1 cellular context compared by ENCODE assay signal in the genomic region with DNA sequence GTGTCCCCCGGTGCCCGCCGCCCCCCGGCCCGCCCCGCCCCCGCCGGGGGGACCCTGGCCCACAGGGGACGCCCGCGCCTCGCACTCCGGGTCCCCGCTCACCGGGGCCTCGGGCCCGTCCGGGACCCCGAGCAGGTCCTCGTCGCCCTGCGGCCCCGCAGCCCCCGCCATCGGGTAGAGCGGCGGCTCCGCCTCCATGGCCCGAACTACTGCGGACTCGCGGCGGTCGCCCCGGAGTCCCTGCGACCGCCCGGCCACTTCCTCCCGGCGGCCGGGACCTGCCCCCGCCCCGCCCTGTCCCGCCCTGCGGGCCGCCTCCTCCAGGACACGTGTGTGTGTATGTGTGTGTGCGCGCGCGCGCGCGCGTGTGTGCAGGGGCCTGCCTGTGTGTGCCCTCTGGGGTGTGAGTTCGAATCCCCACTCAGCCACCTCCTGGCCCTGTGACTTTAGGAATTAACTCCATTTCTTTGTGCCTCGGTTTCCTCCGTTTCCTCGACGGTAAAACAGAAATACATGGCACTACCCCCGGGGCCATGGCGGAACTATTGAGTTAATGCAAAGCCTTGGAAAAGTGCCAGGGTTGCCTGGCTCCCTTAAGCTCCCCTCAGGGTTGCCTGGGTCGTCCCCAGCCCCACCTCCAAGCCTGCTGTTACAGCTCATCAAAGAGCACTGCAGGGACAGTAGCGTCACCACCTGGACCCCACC.
TF ChIP-seq lines count a peak whose summit lies in the region.

A gene with protein sequence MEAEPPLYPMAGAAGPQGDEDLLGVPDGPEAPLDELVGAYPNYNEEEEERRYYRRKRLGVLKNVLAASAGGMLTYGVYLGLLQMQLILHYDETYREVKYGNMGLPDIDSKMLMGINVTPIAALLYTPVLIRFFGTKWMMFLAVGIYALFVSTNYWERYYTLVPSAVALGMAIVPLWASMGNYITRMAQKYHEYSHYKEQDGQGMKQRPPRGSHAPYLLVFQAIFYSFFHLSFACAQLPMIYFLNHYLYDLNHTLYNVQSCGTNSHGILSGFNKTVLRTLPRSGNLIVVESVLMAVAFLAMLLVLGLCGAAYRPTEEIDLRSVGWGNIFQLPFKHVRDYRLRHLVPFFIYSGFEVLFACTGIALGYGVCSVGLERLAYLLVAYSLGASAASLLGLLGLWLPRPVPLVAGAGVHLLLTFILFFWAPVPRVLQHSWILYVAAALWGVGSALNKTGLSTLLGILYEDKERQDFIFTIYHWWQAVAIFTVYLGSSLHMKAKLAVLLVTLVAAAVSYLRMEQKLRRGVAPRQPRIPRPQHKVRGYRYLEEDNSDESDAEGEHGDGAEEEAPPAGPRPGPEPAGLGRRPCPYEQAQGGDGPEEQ (minus strand): TSS at position 252 of the 705 bp plus-strand sequence. CDS start 54 bp downstream, at position 198.

TF ChIP-seq in HepG2, 621 proteins besides CTCF, POLR2A, EP300 and RAD21 (continued from another document):
- TF ChIP-seq, protein P1, sequence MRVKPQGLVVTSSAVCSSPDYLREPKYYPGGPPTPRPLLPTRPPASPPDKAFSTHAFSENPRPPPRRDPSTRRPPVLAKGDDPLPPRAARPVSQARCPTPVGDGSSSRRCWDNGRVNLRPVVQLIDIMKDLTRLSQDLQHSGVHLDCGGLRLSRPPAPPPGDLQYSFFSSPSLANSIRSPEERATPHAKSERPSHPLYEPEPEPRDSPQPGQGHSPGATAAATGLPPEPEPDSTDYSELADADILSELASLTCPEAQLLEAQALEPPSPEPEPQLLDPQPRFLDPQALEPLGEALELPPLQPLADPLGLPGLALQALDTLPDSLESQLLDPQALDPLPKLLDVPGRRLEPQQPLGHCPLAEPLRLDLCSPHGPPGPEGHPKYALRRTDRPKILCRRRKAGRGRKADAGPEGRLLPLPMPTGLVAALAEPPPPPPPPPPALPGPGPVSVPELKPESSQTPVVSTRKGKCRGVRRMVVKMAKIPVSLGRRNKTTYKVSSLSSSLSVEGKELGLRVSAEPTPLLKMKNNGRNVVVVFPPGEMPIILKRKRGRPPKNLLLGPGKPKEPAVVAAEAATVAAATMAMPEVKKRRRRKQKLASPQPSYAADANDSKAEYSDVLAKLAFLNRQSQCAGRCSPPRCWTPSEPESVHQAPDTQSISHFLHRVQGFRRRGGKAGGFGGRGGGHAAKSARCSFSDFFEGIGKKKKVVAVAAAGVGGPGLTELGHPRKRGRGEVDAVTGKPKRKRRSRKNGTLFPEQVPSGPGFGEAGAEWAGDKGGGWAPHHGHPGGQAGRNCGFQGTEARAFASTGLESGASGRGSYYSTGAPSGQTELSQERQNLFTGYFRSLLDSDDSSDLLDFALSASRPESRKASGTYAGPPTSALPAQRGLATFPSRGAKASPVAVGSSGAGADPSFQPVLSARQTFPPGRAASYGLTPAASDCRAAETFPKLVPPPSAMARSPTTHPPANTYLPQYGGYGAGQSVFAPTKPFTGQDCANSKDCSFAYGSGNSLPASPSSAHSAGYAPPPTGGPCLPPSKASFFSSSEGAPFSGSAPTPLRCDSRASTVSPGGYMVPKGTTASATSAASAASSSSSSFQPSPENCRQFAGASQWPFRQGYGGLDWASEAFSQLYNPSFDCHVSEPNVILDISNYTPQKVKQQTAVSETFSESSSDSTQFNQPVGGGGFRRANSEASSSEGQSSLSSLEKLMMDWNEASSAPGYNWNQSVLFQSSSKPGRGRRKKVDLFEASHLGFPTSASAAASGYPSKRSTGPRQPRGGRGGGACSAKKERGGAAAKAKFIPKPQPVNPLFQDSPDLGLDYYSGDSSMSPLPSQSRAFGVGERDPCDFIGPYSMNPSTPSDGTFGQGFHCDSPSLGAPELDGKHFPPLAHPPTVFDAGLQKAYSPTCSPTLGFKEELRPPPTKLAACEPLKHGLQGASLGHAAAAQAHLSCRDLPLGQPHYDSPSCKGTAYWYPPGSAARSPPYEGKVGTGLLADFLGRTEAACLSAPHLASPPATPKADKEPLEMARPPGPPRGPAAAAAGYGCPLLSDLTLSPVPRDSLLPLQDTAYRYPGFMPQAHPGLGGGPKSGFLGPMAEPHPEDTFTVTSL (CRISPR knock-in tag; IDR thresholded peaks at IDR 0.05; ENCODE audit: borderline replicate concordance): 0 out of 2 replicates have a peak, but pooled peaks have one; percentile 14
- TF ChIP-seq SP5 (CRISPR knock-in tag; IDR thresholded peaks at IDR 0.05; ENCODE audit: borderline replicate concordance, low read depth): peak; percentile 84
- TF ChIP-seq, protein P2, sequence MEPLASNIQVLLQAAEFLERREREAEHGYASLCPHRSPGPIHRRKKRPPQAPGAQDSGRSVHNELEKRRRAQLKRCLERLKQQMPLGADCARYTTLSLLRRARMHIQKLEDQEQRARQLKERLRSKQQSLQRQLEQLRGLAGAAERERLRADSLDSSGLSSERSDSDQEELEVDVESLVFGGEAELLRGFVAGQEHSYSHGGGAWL (CRISPR knock-in tag; IDR thresholded peaks at IDR 0.05): peak; percentile 22; the same call in 1 of the 2 replicates
- TF ChIP-seq MXD4 (CRISPR knock-in tag; IDR thresholded peaks at IDR 0.05): no peak
- 0 out of 2 replicates have a peak, but pooled peaks have one; percentile 28 for TF ChIP-seq FOXA3 (CRISPR knock-in tag; IDR thresholded peaks at IDR 0.05)
- 0 out of 2 replicates have a peak, but pooled peaks have one; percentile 59 for TF ChIP-seq CHD4 (IDR thresholded peaks at IDR 0.05; ENCODE audit: borderline replicate concordance, low read length)
- TF ChIP-seq KDM5B (CRISPR knock-in tag; IDR thresholded peaks at IDR 0.05; ENCODE audit: borderline replicate concordance): peak; percentile 59; the same call in 1 of the 2 replicates
- no peak for TF ChIP-seq CENPT (CRISPR knock-in tag; IDR thresholded peaks at IDR 0.05; ENCODE audit: low read depth)
- TF ChIP-seq, protein P3, sequence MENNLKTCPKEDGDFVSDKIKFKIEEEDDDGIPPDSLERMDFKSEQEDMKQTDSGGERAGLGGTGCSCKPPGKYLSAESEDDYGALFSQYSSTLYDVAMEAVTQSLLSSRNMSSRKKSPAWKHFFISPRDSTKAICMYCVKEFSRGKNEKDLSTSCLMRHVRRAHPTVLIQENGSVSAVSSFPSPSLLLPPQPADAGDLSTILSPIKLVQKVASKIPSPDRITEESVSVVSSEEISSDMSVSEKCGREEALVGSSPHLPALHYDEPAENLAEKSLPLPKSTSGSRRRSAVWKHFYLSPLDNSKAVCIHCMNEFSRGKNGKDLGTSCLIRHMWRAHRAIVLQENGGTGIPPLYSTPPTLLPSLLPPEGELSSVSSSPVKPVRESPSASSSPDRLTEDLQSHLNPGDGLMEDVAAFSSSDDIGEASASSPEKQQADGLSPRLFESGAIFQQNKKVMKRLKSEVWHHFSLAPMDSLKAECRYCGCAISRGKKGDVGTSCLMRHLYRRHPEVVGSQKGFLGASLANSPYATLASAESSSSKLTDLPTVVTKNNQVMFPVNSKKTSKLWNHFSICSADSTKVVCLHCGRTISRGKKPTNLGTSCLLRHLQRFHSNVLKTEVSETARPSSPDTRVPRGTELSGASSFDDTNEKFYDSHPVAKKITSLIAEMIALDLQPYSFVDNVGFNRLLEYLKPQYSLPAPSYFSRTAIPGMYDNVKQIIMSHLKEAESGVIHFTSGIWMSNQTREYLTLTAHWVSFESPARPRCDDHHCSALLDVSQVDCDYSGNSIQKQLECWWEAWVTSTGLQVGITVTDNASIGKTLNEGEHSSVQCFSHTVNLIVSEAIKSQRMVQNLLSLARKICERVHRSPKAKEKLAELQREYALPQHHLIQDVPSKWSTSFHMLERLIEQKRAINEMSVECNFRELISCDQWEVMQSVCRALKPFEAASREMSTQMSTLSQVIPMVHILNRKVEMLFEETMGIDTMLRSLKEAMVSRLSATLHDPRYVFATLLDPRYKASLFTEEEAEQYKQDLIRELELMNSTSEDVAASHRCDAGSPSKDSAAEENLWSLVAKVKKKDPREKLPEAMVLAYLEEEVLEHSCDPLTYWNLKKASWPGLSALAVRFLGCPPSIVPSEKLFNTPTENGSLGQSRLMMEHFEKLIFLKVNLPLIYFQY (CRISPR knock-in tag; IDR thresholded peaks at IDR 0.05; ENCODE audit: borderline replicate concordance): peak; percentile 46
- TF ChIP-seq KDM4B (CRISPR knock-in tag; IDR thresholded peaks at IDR 0.05): no peak
- TF ChIP-seq ZNF496 (CRISPR knock-in tag; IDR thresholded peaks at IDR 0.05; ENCODE audit: insufficient replicate concordance): no peak
- TF ChIP-seq SALL1 (CRISPR knock-in tag; IDR thresholded peaks at IDR 0.05): peak; percentile 48
- TF ChIP-seq, protein P4, sequence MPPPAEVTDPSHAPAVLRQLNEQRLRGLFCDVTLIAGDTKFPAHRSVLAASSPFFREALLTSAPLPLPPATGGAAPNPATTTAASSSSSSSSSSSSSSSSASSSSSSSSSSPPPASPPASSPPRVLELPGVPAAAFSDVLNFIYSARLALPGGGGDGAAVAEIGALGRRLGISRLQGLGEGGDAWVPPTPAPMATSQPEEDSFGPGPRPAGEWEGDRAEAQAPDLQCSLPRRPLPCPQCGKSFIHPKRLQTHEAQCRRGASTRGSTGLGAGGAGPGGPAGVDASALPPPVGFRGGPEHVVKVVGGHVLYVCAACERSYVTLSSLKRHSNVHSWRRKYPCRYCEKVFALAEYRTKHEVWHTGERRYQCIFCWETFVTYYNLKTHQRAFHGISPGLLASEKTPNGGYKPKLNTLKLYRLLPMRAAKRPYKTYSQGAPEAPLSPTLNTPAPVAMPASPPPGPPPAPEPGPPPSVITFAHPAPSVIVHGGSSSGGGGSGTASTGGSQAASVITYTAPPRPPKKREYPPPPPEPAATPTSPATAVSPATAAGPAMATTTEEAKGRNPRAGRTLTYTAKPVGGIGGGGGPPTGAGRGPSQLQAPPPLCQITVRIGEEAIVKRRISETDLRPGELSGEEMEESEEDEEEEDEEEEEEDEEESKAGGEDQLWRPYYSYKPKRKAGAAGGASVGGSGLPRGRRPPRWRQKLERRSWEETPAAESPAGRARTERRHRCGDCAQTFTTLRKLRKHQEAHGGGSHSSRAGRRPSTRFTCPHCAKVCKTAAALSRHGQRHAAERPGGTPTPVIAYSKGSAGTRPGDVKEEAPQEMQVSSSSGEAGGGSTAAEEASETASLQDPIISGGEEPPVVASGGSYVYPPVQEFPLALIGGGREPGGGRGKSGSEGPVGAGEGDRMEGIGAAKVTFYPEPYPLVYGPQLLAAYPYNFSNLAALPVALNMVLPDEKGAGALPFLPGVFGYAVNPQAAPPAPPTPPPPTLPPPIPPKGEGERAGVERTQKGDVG (CRISPR knock-in tag; IDR thresholded peaks at IDR 0.05; ENCODE audit: borderline replicate concordance): 0 out of 2 replicates have a peak, but pooled peaks have one; percentile 58
- TF ChIP-seq, protein P5, sequence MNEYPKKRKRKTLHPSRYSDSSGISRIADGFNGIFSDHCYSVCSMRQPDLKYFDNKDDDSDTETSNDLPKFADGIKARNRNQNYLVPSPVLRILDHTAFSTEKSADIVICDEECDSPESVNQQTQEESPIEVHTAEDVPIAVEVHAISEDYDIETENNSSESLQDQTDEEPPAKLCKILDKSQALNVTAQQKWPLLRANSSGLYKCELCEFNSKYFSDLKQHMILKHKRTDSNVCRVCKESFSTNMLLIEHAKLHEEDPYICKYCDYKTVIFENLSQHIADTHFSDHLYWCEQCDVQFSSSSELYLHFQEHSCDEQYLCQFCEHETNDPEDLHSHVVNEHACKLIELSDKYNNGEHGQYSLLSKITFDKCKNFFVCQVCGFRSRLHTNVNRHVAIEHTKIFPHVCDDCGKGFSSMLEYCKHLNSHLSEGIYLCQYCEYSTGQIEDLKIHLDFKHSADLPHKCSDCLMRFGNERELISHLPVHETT (CRISPR knock-in tag; conservative IDR thresholded peaks at IDR 0.05): peak; percentile 30; the same call in 1 of the 2 replicates
- peak; percentile 37; the same call in 1 of the 2 replicates for TF ChIP-seq MED1 (CRISPR knock-in tag; IDR thresholded peaks at IDR 0.05)
